Comparison of ENCODE assay signal across 13 cellular contexts in the genomic region with DNA sequence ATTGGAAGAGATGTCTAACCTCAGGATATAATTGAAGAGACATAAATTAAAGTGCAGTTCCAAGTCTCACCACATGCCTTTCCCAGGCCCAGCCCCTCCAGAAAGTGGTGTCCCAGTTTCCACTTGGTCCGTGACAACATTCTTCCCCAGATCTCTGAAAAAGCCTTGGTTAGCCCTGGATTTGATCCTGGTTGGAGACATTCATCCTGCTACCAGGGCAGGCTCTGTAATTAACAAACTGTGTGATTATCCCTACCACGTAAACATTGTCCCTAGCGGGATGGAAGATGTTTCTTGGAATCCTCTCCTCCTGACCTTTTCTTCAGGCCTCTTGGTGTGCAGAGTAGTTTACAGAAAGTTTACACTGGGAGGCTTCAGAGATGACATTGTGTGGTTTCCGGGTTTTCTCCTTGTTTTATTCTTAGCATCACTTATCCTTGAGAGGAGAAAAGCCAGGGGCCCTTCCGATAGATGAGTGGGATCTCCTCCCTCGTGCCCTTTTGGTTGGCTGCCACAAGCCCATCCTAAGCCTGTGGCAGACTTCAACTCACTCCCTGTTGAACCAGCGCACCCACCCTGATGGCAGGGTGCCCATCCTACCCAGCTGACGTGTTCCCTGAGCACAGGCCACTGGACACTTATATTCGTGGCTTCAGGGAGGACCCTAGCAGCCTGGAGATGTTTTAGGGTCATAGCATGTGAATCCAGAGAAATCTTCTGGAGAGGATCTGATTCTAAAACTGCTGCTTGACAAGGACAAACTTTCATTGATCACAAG.
DNase-seq lines count a peak whose midpoint lies in the region; ATAC-seq, FAIRE-seq and TF ChIP-seq lines count a peak whose summit lies in the region.
"Had no signal": no experiment of that assay in that cellular context is flagged by ENCODE, and none has a peak within 500 bp of the region (broad histone marks: within the 10 kb centered on the region; RNA-seq: fewer than 3 reads in every experiment).

No MANE protein-coding gene starts in this region.

- no peaks in the 10 kb centered on the region for H3K36me3 Mint-ChIP-seq in activated T-helper 2 cell treated with anti-CD3 and anti-CD28 coated beads, Interferon-gamma antibody, Interleukin-2, Interleukin-4, amounts not matched to agents 10 μg/mL and 5 μg/mL and 100 μg/mL, durations not matched to agents 14 hours and 24 hours and 36 hours (ENCODE audit: low read depth)
- H3K36me3 Mint-ChIP-seq in immature natural killer cell: peaks cover 0 to under 1% (median 0%) of the 10 kb centered on the region in 3 donors

- H3K36me3 ChIP-seq in kidney epithelial cell (ENCODE audit: control insufficient read depth, insufficient read depth, low read length): no peaks in the 10 kb centered on the region
- H3K36me3 ChIP-seq: neutrophil had no signal

- peak in 1 of 2 experiments; percentile 76; a peak in 3 of 6 replicates for ATAC-seq in A549
- ATAC-seq in HG02798 (IDR thresholded peaks at IDR 0.05; ENCODE audit: poor library complexity, unreplicated experiment): no peak
- ATAC-seq in HG02571 (IDR thresholded peaks at IDR 0.05; ENCODE audit: unreplicated experiment): no peak
- ATAC-seq: activated T-cell treated with anti-CD3 and anti-CD28 coated beads, Interleukin-2, amount 50 U/mL, for 4 hours had no signal

- TF ChIP-seq RAD21 in A549 (conservative IDR thresholded peaks at IDR 0.05 in 1 of 2, IDR thresholded peaks at IDR 0.05 in 1 of 2): no peak

- peaks cover 17% of the 10 kb centered on the region for H3K27me3 ChIP-seq in kidney epithelial cell (ENCODE audit: control insufficient read depth, insufficient read depth, low read length)

- 71% methylated on average over 9 of the region's 9 CpGs for WGBS in A549 (ENCODE audit: missing lambda C conversion rate)

- H3K4me3 Mint-ChIP-seq in activated T-helper 2 cell treated with anti-CD3 and anti-CD28 coated beads, Interferon-gamma antibody, Interleukin-2, Interleukin-4, amounts not matched to agents 10 μg/mL and 5 μg/mL and 100 μg/mL, durations not matched to agents 14 hours and 24 hours and 36 hours (ENCODE audit: low read depth): no peak overlapping the region
- no peak overlapping the region for H3K4me3 Mint-ChIP-seq in immature natural killer cell
- H3K4me3 Mint-ChIP-seq: activated T-cell treated with anti-CD3 and anti-CD28 coated beads, Interleukin-2, amount 50 U/mL, for 4 hours had no signal

- H3K27me3 Mint-ChIP-seq in activated T-helper 2 cell treated with anti-CD3 and anti-CD28 coated beads, Interferon-gamma antibody, Interleukin-2, Interleukin-4, amounts not matched to agents 10 μg/mL and 5 μg/mL and 100 μg/mL, durations not matched to agents 14 hours and 24 hours and 36 hours (ENCODE audit: low read depth): peaks cover 2% of the 10 kb centered on the region
- peaks cover 0 to 6% (median 2%) of the 10 kb centered on the region in 3 donors for H3K27me3 Mint-ChIP-seq in immature natural killer cell (ENCODE audit: low read depth in 3 of 3)

- DNase-seq in A549 (ENCODE audit: low read depth in 1 of 2, low spot score in 1 of 2) (peak in 1 of 2 experiments; percentile 68), astrocyte of the spinal cord (ENCODE audit: low read depth, low spot score) (no peak), kidney epithelial cell (ENCODE audit: low read depth) (no peak), immature natural killer cell (no peak)
- no peak for DNase-seq in activated T-helper 2 cell treated with anti-CD3 and anti-CD28 coated beads, Interferon-gamma antibody, Interleukin-2, Interleukin-4, amounts not matched to agents 10 μg/mL and 5 μg/mL and 100 μg/mL, durations not matched to agents 14 hours and 24 hours and 36 hours (ENCODE audit: low spot score)
- DNase-seq: activated T-cell treated with anti-CD3 and anti-CD28 coated beads, Interleukin-2, amount 50 U/mL, for 4 hours; MV-4-11 had no signal

- no peak for TF ChIP-seq EP300 in A549 (IDR thresholded peaks at IDR 0.05)

- TF ChIP-seq CTCF in A549 (IDR thresholded peaks at IDR 0.05): 0 out of 3 replicates have a peak, but pooled peaks have one; percentile 4
- TF ChIP-seq CTCF in GM12875 (IDR thresholded peaks at IDR 0.05; ENCODE audit: borderline replicate concordance, insufficient read depth, low read depth, low read length): peak; percentile 19; the same call in 1 of the 2 replicates
- TF ChIP-seq CTCF in astrocyte of the spinal cord (IDR thresholded peaks at IDR 0.05; ENCODE audit: low read depth, low read length): peak; percentile 47
- TF ChIP-seq CTCF in kidney epithelial cell (IDR thresholded peaks at IDR 0.05; ENCODE audit: insufficient read depth, low read length, poor library complexity, severe bottlenecking): peak; percentile 25

- H3K27ac Mint-ChIP-seq in activated T-helper 2 cell treated with anti-CD3 and anti-CD28 coated beads, Interferon-gamma antibody, Interleukin-2, Interleukin-4, amounts not matched to agents 10 μg/mL and 5 μg/mL and 100 μg/mL, durations not matched to agents 14 hours and 24 hours and 36 hours: no peak overlapping the region
- no peak overlapping the region for H3K27ac Mint-ChIP-seq in immature natural killer cell

- no peak overlapping the region for H3K27ac ChIP-seq in A549
- H3K27ac ChIP-seq: epithelial cell of prostate, neutrophil, SK-N-MC had no signal

- no peak for FAIRE-seq in A549 (lab: Jason Lieb, UNC)

- H3K9me3 ChIP-seq in A549: no peaks in the 10 kb centered on the region
- H3K9me3 ChIP-seq: neutrophil had no signal

- CTCF ChIA-PET in A549 (lab: Yijun Ruan, JAX): interaction anchor here (0.9 to 3.3 kb wide), 6 partner anchors 10 to 29 kb away, joined by 3 to 22 read pairs (median 6); no protein-coding TSS in a partner anchor

- H3K4me3 ChIP-seq in A549 (no peak overlapping the region), GM12875 (ENCODE audit: low read depth, low read length) (no peak overlapping the region), astrocyte of the spinal cord (ENCODE audit: low read depth, low read length) (no peak overlapping the region), kidney epithelial cell (ENCODE audit: low read depth, low read length) (no peak overlapping the region)
- H3K4me3 ChIP-seq: SK-N-MC had no signal

- H3K4me1 ChIP-seq in A549: no peaks in the 10 kb centered on the region

- no peak for TF ChIP-seq POLR2A in A549 (IDR thresholded peaks at IDR 0.05; ENCODE audit: low read length)

- in situ Hi-C loops in astrocyte of the spinal cord (cut with HindIII; ENCODE audit: low sequenced_read_pairs): no loop called here

- intact Hi-C loops in activated T-helper 2 cell treated with anti-CD3 and anti-CD28 coated beads, Interferon-gamma antibody, Interleukin-2, Interleukin-4, amounts not matched to agents 10 μg/mL and 5 μg/mL and 100 μg/mL, durations not matched to agents 14 hours and 24 hours and 36 hours (cut with micrococcal nuclease): no loop called here

- H3K4me2 ChIP-seq in A549: no peak overlapping the region

- H3K9me3 Mint-ChIP-seq in activated T-helper 2 cell treated with anti-CD3 and anti-CD28 coated beads, Interferon-gamma antibody, Interleukin-2, Interleukin-4, amounts not matched to agents 10 μg/mL and 5 μg/mL and 100 μg/mL, durations not matched to agents 14 hours and 24 hours and 36 hours: no peaks in the 10 kb centered on the region
- no peaks in the 10 kb centered on the region for H3K9me3 Mint-ChIP-seq in immature natural killer cell
- H3K9me3 Mint-ChIP-seq: activated T-cell treated with anti-CD3 and anti-CD28 coated beads, Interleukin-2, amount 50 U/mL, for 4 hours had no signal

- POLR2A ChIA-PET in A549 (lab: Yijun Ruan, JAX): no interaction called here

- H3K4me1 Mint-ChIP-seq in activated T-helper 2 cell treated with anti-CD3 and anti-CD28 coated beads, Interferon-gamma antibody, Interleukin-2, Interleukin-4, amounts not matched to agents 10 μg/mL and 5 μg/mL and 100 μg/mL, durations not matched to agents 14 hours and 24 hours and 36 hours (ENCODE audit: low read depth): no peaks in the 10 kb centered on the region
- no peaks in the 10 kb centered on the region for H3K4me1 Mint-ChIP-seq in immature natural killer cell

TF ChIP-seq in A549, 52 proteins besides CTCF, POLR2A, EP300 and RAD21:
- TF ChIP-seq GATA3 (IDR thresholded peaks at IDR 0.05; ENCODE audit: borderline replicate concordance) (no peak), CHD4 (IDR thresholded peaks at IDR 0.05; ENCODE audit: borderline replicate concordance) (no peak), KDM1A (IDR thresholded peaks at IDR 0.05; ENCODE audit: low read depth) (no peak), SMC3 (IDR thresholded peaks at IDR 0.05) (no peak), RARB (CRISPR knock-in tag; IDR thresholded peaks at IDR 0.05) (no peak), ZSCAN20 (CRISPR knock-in tag; IDR thresholded peaks at IDR 0.05) (no peak), POLR2AphosphoS2 (conservative IDR thresholded peaks at IDR 0.05; ENCODE audit: low read length) (no peak)
